8 cellular contexts compared by ENCODE assay signal in the genomic region with DNA sequence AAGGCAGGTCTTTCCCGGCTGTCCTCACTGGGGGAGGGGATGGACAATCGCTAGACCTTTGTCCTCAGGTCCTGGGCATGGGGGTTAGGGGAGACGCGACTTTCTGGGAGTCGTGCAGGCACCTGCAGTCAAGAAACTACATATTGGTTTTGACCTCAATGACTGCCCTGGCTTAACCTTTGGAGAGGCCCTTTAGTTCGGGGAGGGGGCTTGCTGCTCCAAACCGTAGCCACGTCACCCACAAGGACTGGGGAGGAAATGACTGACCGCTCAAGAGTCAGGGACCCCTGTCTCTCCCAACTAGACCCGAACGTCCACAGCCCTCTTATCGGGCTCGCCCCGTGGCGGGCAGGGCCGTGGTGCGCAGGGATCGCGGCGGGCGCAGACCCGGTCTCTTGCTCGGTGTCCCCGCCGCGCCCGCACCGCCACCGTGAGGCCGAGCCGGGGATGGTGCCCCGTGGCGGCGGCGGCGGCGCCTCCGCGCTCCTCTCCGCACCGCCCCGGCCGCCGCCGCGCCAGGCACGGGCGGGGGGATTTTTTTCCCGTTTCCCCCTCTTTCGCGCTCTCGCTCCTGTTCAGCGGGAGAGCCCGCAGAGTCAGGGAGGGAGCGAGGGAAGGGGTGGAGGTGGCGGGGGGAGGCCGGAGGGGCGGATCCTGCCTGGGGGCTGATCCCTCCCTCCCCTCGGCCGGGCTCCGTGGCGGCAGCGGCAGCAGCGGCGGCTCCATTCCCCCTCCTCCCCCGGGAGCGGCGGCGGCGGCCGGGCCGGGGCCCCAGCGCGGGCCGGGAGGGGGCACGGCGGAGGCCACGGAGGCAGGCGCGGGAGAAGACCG. TPM values are rescaled to one million over a fixed set of nuclear protein-coding genes. Genes with fewer than 3 reads are reported as not detected.
DNase-seq lines count a peak whose midpoint lies in the region; ATAC-seq and TF ChIP-seq lines count a peak whose summit lies in the region.

A gene (plus strand): TSS at position 696 of the 831 bp plus-strand sequence. CDS start 3,579 bp downstream, outside the sequence.

- DNase-seq in 8988T: peak; percentile 83
- DNase-seq in NCI-H226: peak; percentile 63
- DNase-seq in activated CD4-positive, alpha-beta T cell treated with anti-CD3 and anti-CD28 coated beads for 1 hour: peak; percentile 62
- DNase-seq in chondrocyte (ENCODE audit: low spot score): no peak
- peak; percentile 29 for DNase-seq in kidney glomerular epithelial cell (lab: John Stamatoyannopoulos, UW)
- peak; percentile 81 for DNase-seq in stimulated activated CD4-positive, alpha-beta T cell treated with anti-CD3 and anti-CD28 coated beads, Interleukin-15, amount 100 ng/mL, for 24 hours

- no peaks in the 10 kb centered on the region for H3K9me3 Mint-ChIP-seq in chondrocyte (ENCODE audit: low read depth)

- peaks cover 12% of the 10 kb centered on the region for H3K36me3 Mint-ChIP-seq in chondrocyte (ENCODE audit: low read depth)

- peaks cover 24% of the 10 kb centered on the region for H3K4me1 Mint-ChIP-seq in chondrocyte (ENCODE audit: low read depth)

- ATAC-seq in GM18517 (IDR thresholded peaks at IDR 0.05; ENCODE audit: unreplicated experiment) (peak; percentile 49), HG03103 (IDR thresholded peaks at IDR 0.05; ENCODE audit: low read depth, unreplicated experiment) (peak; percentile 44)

- H3K27ac Mint-ChIP-seq in chondrocyte (ENCODE audit: unreplicated experiment): peak within 1 kb of the TSS; percentile 96

- H3K27me3 Mint-ChIP-seq in chondrocyte (ENCODE audit: low read depth): peaks cover 2% of the 10 kb centered on the region

- peak within 1 kb of the TSS; percentile 92 for H3K4me3 Mint-ChIP-seq in chondrocyte (ENCODE audit: unreplicated experiment)

- TF ChIP-seq CTCF in chondrocyte (IDR thresholded peaks at IDR 0.05): peak; percentile 82

RNA-seq across cellular contexts. Expression of the gene that starts here (rescaled TPM):
- total RNA-seq in chondrocyte: 25.6 to 28.5 TPM (median 28.2 TPM) in 3 replicates
